In genomic region chr7:102115181-102115580, GRCh38 we compare ENCODE assay signal across 29 cellular contexts.
DNase-seq lines count a peak whose midpoint lies in the region; FAIRE-seq and TF ChIP-seq lines count a peak whose summit lies in the region.
"Had no signal": no experiment of that assay in that cellular context is flagged by ENCODE, and none has a peak within 500 bp of the region (broad histone marks: within the 10 kb centered on the region; RNA-seq: fewer than 3 reads in every experiment).

No MANE protein-coding gene starts in this region.

- H3K27me3 ChIP-seq in astrocyte (ENCODE audit: insufficient read depth, low read length) (no peaks in the 10 kb centered on the region), endodermal cell (ENCODE audit: control insufficient read depth, insufficient read depth, low read length, poor library complexity, severe bottlenecking) (no peaks in the 10 kb centered on the region), sigmoid colon (no peaks in the 10 kb centered on the region), smooth muscle cell (ENCODE audit: low read depth) (no peaks in the 10 kb centered on the region)
- H3K27me3 ChIP-seq: BE2C, BLaER1 had no signal

- no peak for TF ChIP-seq POLR2A in sigmoid colon (IDR thresholded peaks at IDR 0.05)

- DNase-seq in astrocyte (ENCODE audit: low read depth) (no peak), endodermal cell (no peak), mesenteric fat pad (ENCODE audit: low spot score) (peak; percentile 9), sigmoid colon (peak; percentile 9), smooth muscle cell (lab: John Stamatoyannopoulos, UW; ENCODE audit: unreplicated experiment) (no peak), NCI-H526 treated with DMSO at 0.1 percent for 48 hours (lab: John Stamatoyannopoulos, UW) (no peak), HEK293T (ENCODE audit: extremely low spot score) (no peak), HTR-8/SVneo (ENCODE audit: insufficient read length, low spot score) (no peak)
- DNase-seq: 8988T; ACHN; BE2C; C1 segment of cervical spinal cord; CD4-positive, alpha-beta memory T cell; CD4-positive, CD25-positive, alpha-beta regulatory T cell; CD8-positive, alpha-beta memory T cell; COR-L47; DMS 273 treated with DMSO at 0.1 percent for 48 hours; DMS153; DMS53; DMS79; DND-41; EL; GDM1 had no signal

- POLR2A ChIA-PET in HEK293T (lab: Yijun Ruan, JAX): no interaction called here

- CTCF ChIA-PET in HEK293T (lab: Yijun Ruan, JAX): no interaction called here

- H3K9me3 ChIP-seq in astrocyte (ENCODE audit: insufficient read depth, low read depth, low read length) (no peaks in the 10 kb centered on the region), endodermal cell (ENCODE audit: control insufficient read depth, low read length) (no peaks in the 10 kb centered on the region), sigmoid colon (no peaks in the 10 kb centered on the region), smooth muscle cell (replicated peaks; ENCODE audit: low read depth) (no peaks in the 10 kb centered on the region)
- H3K9me3 ChIP-seq: BE2C, BLaER1 had no signal

- no peak overlapping the region for H3K27ac ChIP-seq in astrocyte (ENCODE audit: low read depth, low read length)
- H3K27ac ChIP-seq in endodermal cell (ENCODE audit: low read depth, low read length): no peak overlapping the region
- H3K27ac ChIP-seq in sigmoid colon: no peak overlapping the region
- no peak overlapping the region for H3K27ac ChIP-seq in smooth muscle cell (ENCODE audit: low read depth)
- H3K27ac ChIP-seq: BLaER1 had no signal

- H2AFZ ChIP-seq in astrocyte (ENCODE audit: low read depth, low read length): no peak overlapping the region
- H2AFZ ChIP-seq in smooth muscle cell (ENCODE audit: low read depth): no peak overlapping the region

- H3K27me3 Mint-ChIP-seq in astrocyte (ENCODE audit: low read depth, unreplicated experiment): no peaks in the 10 kb centered on the region
- no peaks in the 10 kb centered on the region for H3K27me3 Mint-ChIP-seq in endodermal cell (ENCODE audit: insufficient read depth)
- H3K27me3 Mint-ChIP-seq: CD4-positive, alpha-beta memory T cell; CD4-positive, CD25-positive, alpha-beta regulatory T cell; CD8-positive, alpha-beta memory T cell had no signal

- intact Hi-C loops in sigmoid colon (cut with DNase I): no loop called here

- peaks cover 15% of the 10 kb centered on the region for H3K36me3 ChIP-seq in astrocyte (ENCODE audit: insufficient read depth, low read length)
- H3K36me3 ChIP-seq in endodermal cell (ENCODE audit: control insufficient read depth, insufficient read depth, low read length): peaks cover 57% of the 10 kb centered on the region
- H3K36me3 ChIP-seq in sigmoid colon: peaks cover 9 to 64% (median 18%) of the 10 kb centered on the region in 4 donors
- H3K36me3 ChIP-seq in smooth muscle cell (ENCODE audit: low read depth): peaks cover 8% of the 10 kb centered on the region

- WGBS in endodermal cell (ENCODE audit: insufficient coverage in 1 of 2, insufficient read length in 1 of 2), 2 experiments: 86 to 89% methylated on average over 7 of the region's 7 CpGs
- WGBS in sigmoid colon, 2 donors: 96 to 97% methylated on average over 7 of the region's 7 CpGs
- WGBS in smooth muscle cell (ENCODE audit: low lambda C conversion rate): 91% methylated on average over 7 of the region's 7 CpGs

- H3K4me2 ChIP-seq in astrocyte (ENCODE audit: low read length) (no peak overlapping the region), smooth muscle cell (no peak overlapping the region)
- H3K4me2 ChIP-seq: BLaER1 had no signal

- no peaks in the 10 kb centered on the region for H4K20me1 ChIP-seq in astrocyte (ENCODE audit: insufficient read depth, low read length)
- H4K20me1 ChIP-seq in smooth muscle cell (ENCODE audit: low read depth): no peaks in the 10 kb centered on the region

- H3K4me1 ChIP-seq in astrocyte (ENCODE audit: insufficient read depth, low read length) (peaks cover 14% of the 10 kb centered on the region), endodermal cell (ENCODE audit: control insufficient read depth, insufficient read depth, low read length) (no peaks in the 10 kb centered on the region), sigmoid colon (peaks cover 0 to 4% (median 0%) of the 10 kb centered on the region in 4 donors), smooth muscle cell (ENCODE audit: low read depth) (peaks cover 3% of the 10 kb centered on the region)
- H3K4me1 ChIP-seq: BE2C, BLaER1 had no signal

- peaks cover 6% of the 10 kb centered on the region for H3F3A ChIP-seq in smooth muscle cell (ENCODE audit: low read depth)

- peak overlapping the region; percentile 17 for H3K27ac Mint-ChIP-seq in astrocyte (ENCODE audit: unreplicated experiment)
- peak overlapping the region; percentile 16 for H3K27ac Mint-ChIP-seq in endodermal cell
- H3K27ac Mint-ChIP-seq: CD4-positive, CD25-positive, alpha-beta regulatory T cell; CD8-positive, alpha-beta memory T cell had no signal

- peaks cover 21% of the 10 kb centered on the region for H3K4me1 Mint-ChIP-seq in astrocyte (ENCODE audit: low read depth, unreplicated experiment)
- H3K4me1 Mint-ChIP-seq in endodermal cell: no peaks in the 10 kb centered on the region
- H3K4me1 Mint-ChIP-seq: CD14-positive monocyte; CD4-positive, CD25-positive, alpha-beta regulatory T cell; CD8-positive, alpha-beta memory T cell had no signal

- FAIRE-seq in astrocyte (lab: Jason Lieb, UNC): no peak
- FAIRE-seq in HTR-8/SVneo (lab: Jason Lieb, UNC): no peak
- FAIRE-seq: A204.1, GM12878, GM12892, GM18507 had no signal

- TF ChIP-seq CTCF in astrocyte (IDR thresholded peaks at IDR 0.05; ENCODE audit: insufficient read depth, low read depth, low read length) (no peak), endodermal cell (conservative IDR thresholded peaks at IDR 0.05) (no peak), sigmoid colon (IDR thresholded peaks at IDR 0.05) (no peak), smooth muscle cell (IDR thresholded peaks at IDR 0.05; ENCODE audit: borderline replicate concordance, insufficient read depth, poor library complexity, severe bottlenecking) (no peak)

- H3K9me3 Mint-ChIP-seq in astrocyte (ENCODE audit: unreplicated experiment) (no peaks in the 10 kb centered on the region), endodermal cell (no peaks in the 10 kb centered on the region)
- H3K9me3 Mint-ChIP-seq: CD8-positive, alpha-beta memory T cell had no signal

- H3K4me3 ChIP-seq in astrocyte (ENCODE audit: insufficient read depth, low read depth, low read length): no peak overlapping the region
- no peak overlapping the region for H3K4me3 ChIP-seq in endodermal cell (ENCODE audit: low read length)
- no peak overlapping the region for H3K4me3 ChIP-seq in sigmoid colon
- H3K4me3 ChIP-seq in smooth muscle cell: no peak overlapping the region
- H3K4me3 ChIP-seq: BLaER1, GM12878 had no signal

- no peak for TF ChIP-seq EP300 in sigmoid colon (IDR thresholded peaks at IDR 0.05)

- no peak overlapping the region for H3K9ac ChIP-seq in astrocyte (ENCODE audit: low read length)
- H3K9ac ChIP-seq in endodermal cell (ENCODE audit: extremely low read depth, low read length, poor library complexity, severe bottlenecking): no peak overlapping the region
- H3K9ac ChIP-seq in smooth muscle cell (ENCODE audit: low read depth): no peak overlapping the region
- H3K9ac ChIP-seq: BLaER1 had no signal

- no peaks in the 10 kb centered on the region for H3K79me2 ChIP-seq in astrocyte (ENCODE audit: insufficient read depth, low read length)
- no peaks in the 10 kb centered on the region for H3K79me2 ChIP-seq in smooth muscle cell (ENCODE audit: low read depth)

- peaks cover 12% of the 10 kb centered on the region for H3K36me3 Mint-ChIP-seq in astrocyte (ENCODE audit: low read depth, unreplicated experiment)
- H3K36me3 Mint-ChIP-seq in endodermal cell (ENCODE audit: low read depth): peaks cover 70% of the 10 kb centered on the region

- H3K4me3 Mint-ChIP-seq in astrocyte (ENCODE audit: unreplicated experiment) (no peak overlapping the region), endodermal cell (no peak overlapping the region)
- H3K4me3 Mint-ChIP-seq: CD14-positive monocyte; CD4-positive, CD25-positive, alpha-beta regulatory T cell; CD8-positive, alpha-beta memory T cell had no signal

TF ChIP-seq in HEK293T, 16 proteins besides CTCF, POLR2A, EP300 and RAD21:
- TF ChIP-seq ELF4 (IDR thresholded peaks at IDR 0.05) (no peak), L3MBTL2 (conservative IDR thresholded peaks at IDR 0.05) (no peak), HDGF (IDR thresholded peaks at IDR 0.05; ENCODE audit: borderline replicate concordance) (no peak), NFRKB (IDR thresholded peaks at IDR 0.05) (no peak), SP1 (IDR thresholded peaks at IDR 0.05) (no peak), BHLHE40 (IDR thresholded peaks at IDR 0.05; ENCODE audit: borderline replicate concordance) (no peak)

Comparison
In these comparisons a context has a peak if more than half of its experiments do, and no peak if none do; other contexts are left out.
1. DNase-seq: peak in mesenteric fat pad (single experiment) and sigmoid colon (single experiment); none in astrocyte (single experiment), endodermal cell (single experiment), smooth muscle cell (single experiment), NCI-H526 treated with DMSO at 0.1 percent for 48 hours (single experiment), HEK293T (single experiment) and HTR-8/SVneo (single experiment).